Comparison of ENCODE assay signal across 8 cellular contexts in the genomic region with DNA sequence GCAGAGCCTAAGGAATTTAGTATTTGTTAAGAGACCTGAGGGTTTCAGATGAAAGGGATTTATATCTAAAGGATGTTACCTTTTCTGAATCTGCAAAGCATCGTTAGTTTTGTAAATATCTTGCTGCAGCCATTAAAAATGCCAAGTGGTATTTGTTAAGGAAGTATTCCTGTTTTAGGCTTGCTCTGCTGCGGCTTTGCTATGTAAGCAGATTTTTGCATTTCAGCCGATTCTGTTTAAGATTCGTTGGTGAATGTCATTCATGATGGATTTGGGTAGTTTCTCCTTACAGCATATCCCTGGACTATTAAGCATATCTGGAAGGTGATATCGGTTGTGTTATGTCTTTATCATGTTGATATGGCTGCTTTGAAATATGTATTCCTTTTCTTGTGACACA. TPM values are rescaled to one million over a fixed set of nuclear protein-coding genes. Genes with fewer than 3 reads are reported as not detected.
DNase-seq lines count a peak whose midpoint lies in the region; ATAC-seq, FAIRE-seq and TF ChIP-seq lines count a peak whose summit lies in the region.

No MANE protein-coding gene starts in this region.

- H3K4me1 ChIP-seq in GM12878 (ENCODE audit: control insufficient read depth, insufficient read depth, low read length) (peaks cover 5% of the 10 kb centered on the region), lower lobe of right lung (peaks cover 16% of the 10 kb centered on the region), urinary bladder (ENCODE audit: insufficient read depth) (peaks cover 3% of the 10 kb centered on the region)

- CTCF ChIA-PET in GM12878 (lab: Yijun Ruan, JAX), result interaction anchor here (1.0 to 1.4 kb wide), 3 partner anchors 53 to 106 kb away, joined by 3 to 4 read pairs (median 3); a partner anchor contains a TSS

- no peaks in the 10 kb centered on the region for H3K27me3 Mint-ChIP-seq in activated naive CD4-positive, alpha-beta T cell treated with anti-CD3 and anti-CD28 coated beads, Interleukin-2, amount 50 U/mL, for 24 hours

- H3K36me3 ChIP-seq in GM12878 (ENCODE audit: control insufficient read depth in 2 of 2, insufficient read depth in 2 of 2, low read length in 1 of 2) (no peaks in the 10 kb centered on the region), lower lobe of right lung (no peaks in the 10 kb centered on the region), urinary bladder (ENCODE audit: insufficient read depth) (no peaks in the 10 kb centered on the region)

- TF ChIP-seq RAD21 in GM12878 (IDR thresholded peaks at IDR 0.05; ENCODE audit: insufficient read depth, low read depth, low read length), result no peak

- TF ChIP-seq CTCF in GM12878 (IDR thresholded peaks at IDR 0.05 in 2 of 3, conservative IDR thresholded peaks at IDR 0.05 in 1 of 3; ENCODE audit: control insufficient read depth in 2 of 3, extremely low read depth in 1 of 3, insufficient read depth in 1 of 3, low read depth in 3 of 3, low read length in 3 of 3) (no peak), lower lobe of right lung (IDR thresholded peaks at IDR 0.05) (no peak)

- TF ChIP-seq POLR2A in GM12878 (IDR thresholded peaks at IDR 0.05; ENCODE audit: low read depth, low read length), result no peak

- POLR2A ChIA-PET in GM12878 (lab: Charles Lee), result interaction anchor here (0.7 to 1.5 kb wide), 9 partner anchors 14 to 1673 kb away, joined by 3 to 7 read pairs (median 4); no protein-coding TSS in a partner anchor

- WGBS in GM12878 (ENCODE audit: insufficient coverage, insufficient replicate concordance, low lambda C conversion rate, missing lambda C conversion rate), result 20% methylated on average over 5 of the region's 5 CpGs
- WGBS in urinary bladder, result 23% methylated on average over 5 of the region's 5 CpGs

- H3K27ac ChIP-seq in GM12878 (ENCODE audit: control insufficient read depth, insufficient read depth) (peak overlapping the region; percentile 51), lower lobe of right lung (peak overlapping the region; percentile 93), urinary bladder (ENCODE audit: low read depth) (no peak overlapping the region)

- in situ Hi-C loops in GM12878 (cut with MboI), result no loop called here

- ATAC-seq in GM12878 (no peak), lower lobe of right lung (no peak), HG03159 (IDR thresholded peaks at IDR 0.05; ENCODE audit: unreplicated experiment) (no peak)

- H3K4me2 ChIP-seq in GM12878 (ENCODE audit: control insufficient read depth, insufficient read depth), result peak overlapping the region; percentile 88

- SMC1A ChIA-PET in GM12878 (lab: Charles Lee; ENCODE audit: uncharacterized antibody, unreplicated experiment), result interaction anchor here (0.9 to 2.6 kb wide), 6 partner anchors 9 to 75 kb away, joined by 3 to 9 read pairs (median 5); no protein-coding TSS in a partner anchor

- H3K36me3 Mint-ChIP-seq in activated naive CD4-positive, alpha-beta T cell treated with anti-CD3 and anti-CD28 coated beads, Interleukin-2, amount 50 U/mL, for 24 hours, result peaks cover 3% of the 10 kb centered on the region

- H3K9me3 ChIP-seq in GM12878 (replicated peaks; ENCODE audit: control insufficient read depth, insufficient read depth, low read length) (no peaks in the 10 kb centered on the region), lower lobe of right lung (no peaks in the 10 kb centered on the region)

- FAIRE-seq in GM12878 (lab: Jason Lieb, UNC), result no peak

- H3K4me3 ChIP-seq in GM12878 (peak overlapping the region; percentile 85), lower lobe of right lung (peak overlapping the region; percentile 91), urinary bladder (ENCODE audit: low read depth, low read length) (peak overlapping the region; percentile 58)

- H3K9ac ChIP-seq in GM12878 (ENCODE audit: control insufficient read depth, insufficient read depth, low read length), result peak overlapping the region; percentile 84

- TF ChIP-seq EP300 in GM12878 (IDR thresholded peaks at IDR 0.05; ENCODE audit: borderline replicate concordance in 1 of 2, control insufficient read depth in 1 of 2, low read depth in 2 of 2, low read length in 2 of 2), result no peak

- peak overlapping the region; percentile 94 for H3K27ac Mint-ChIP-seq in activated naive CD4-positive, alpha-beta T cell treated with anti-CD3 and anti-CD28 coated beads, Interleukin-2, amount 50 U/mL, for 24 hours

- intact Hi-C loops in GM12878 (cut with micrococcal nuclease; ENCODE audit: unreplicated experiment), result no loop called here
- intact Hi-C loops in lower lobe of right lung (cut with DNase I), result no loop called here

- RAD21 ChIA-PET in GM12878 (lab: Charles Lee; ENCODE audit: unreplicated experiment), result interaction anchor here (1.0 to 1.5 kb wide), 7 partner anchors 17 to 462 kb away, joined by 3 to 14 read pairs (median 4); a partner anchor contains a TSS

- BruUV-seq in GM12878 (replicated peaks; lab: Mats Ljungman, UMichigan), result no TSS peak

- peaks cover 52% of the 10 kb centered on the region for H3K79me2 ChIP-seq in GM12878 (ENCODE audit: control insufficient read depth, insufficient read depth, low read length)

- H3K4me3 Mint-ChIP-seq in activated naive CD4-positive, alpha-beta T cell treated with anti-CD3 and anti-CD28 coated beads, Interleukin-2, amount 50 U/mL, for 24 hours, result peak overlapping the region; percentile 99

- DNase-seq in activated naive CD4-positive, alpha-beta T cell treated with Interleukin-2 at 50 U/mL for 16 hours, result no peak
- DNase-seq in GM12878 (ENCODE audit: low read depth, low spot score) (no peak), lower lobe of right lung (no peak), islet precursor cell (no peak), GDM1 (lab: John Stamatoyannopoulos, UW) (no peak)

- no peak overlapping the region for H2AFZ ChIP-seq in GM12878 (ENCODE audit: control insufficient read depth, low read depth, low read length)

- H3K27me3 ChIP-seq in GM12878 (replicated peaks in 1 of 2; ENCODE audit: control insufficient read depth in 2 of 2, insufficient read depth in 2 of 2, low read length in 1 of 2) (no peaks in the 10 kb centered on the region), lower lobe of right lung (ENCODE audit: low read depth) (no peaks in the 10 kb centered on the region)

- peaks cover 41% of the 10 kb centered on the region for H3K4me1 Mint-ChIP-seq in activated naive CD4-positive, alpha-beta T cell treated with anti-CD3 and anti-CD28 coated beads, Interleukin-2, amount 50 U/mL, for 24 hours

- H3K9me3 Mint-ChIP-seq in activated naive CD4-positive, alpha-beta T cell treated with anti-CD3 and anti-CD28 coated beads, Interleukin-2, amount 50 U/mL, for 24 hours, result no peaks in the 10 kb centered on the region

- H4K20me1 ChIP-seq in GM12878 (ENCODE audit: control insufficient read depth, insufficient read depth), result no peaks in the 10 kb centered on the region; the same call in 1 of the 2 replicates

TF ChIP-seq in GM12878, 131 proteins besides CTCF, POLR2A, EP300 and RAD21:
- TF ChIP-seq RCOR1 (conservative IDR thresholded peaks at IDR 0.05; ENCODE audit: low read depth, low read length), result no peak
- TF ChIP-seq SPI1 (IDR thresholded peaks at IDR 0.05; ENCODE audit: borderline replicate concordance, insufficient read depth, low read depth, low read length), result no peak
- TF ChIP-seq LARP7 (IDR thresholded peaks at IDR 0.05), result 0 out of 2 replicates have a peak, but pooled peaks have one; percentile 18
- no peak for TF ChIP-seq RUNX3 (IDR thresholded peaks at IDR 0.05; ENCODE audit: low read length)
- no peak for TF ChIP-seq KLF5 (IDR thresholded peaks at IDR 0.05; ENCODE audit: partially characterized antibody)
- no peak for TF ChIP-seq BMI1 (IDR thresholded peaks at IDR 0.05; ENCODE audit: borderline replicate concordance)
- no peak for TF ChIP-seq CEBPB (IDR thresholded peaks at IDR 0.05; ENCODE audit: borderline replicate concordance in 1 of 2, low read depth in 2 of 2, low read length in 2 of 2)
- no peak for TF ChIP-seq YY1 (IDR thresholded peaks at IDR 0.05; ENCODE audit: low read depth, low read length)
- no peak for TF ChIP-seq ETV6 (conservative IDR thresholded peaks at IDR 0.05 in 1 of 2, IDR thresholded peaks at IDR 0.05 in 1 of 2; ENCODE audit: borderline replicate concordance in 1 of 2, low read depth in 1 of 2)

RNA-seq across cellular contexts. Expression of a gene that starts 1.0 kb away (rescaled TPM):
- total RNA-seq in GM12878 (2013; cell fraction: nucleolus; rRNA removed), result 108 and 116 TPM in 2 replicates
- total RNA-seq in GM12878 (2014; rRNA removed) (27.6 and 32.3 TPM in 2 replicates), GM12878 (2014; rRNA removed; fragmentation: Illumina TruSeq; extraction: Trizol) (36.8 and 44.6 TPM in 2 replicates), GM12878 (2021) (34.8 and 42.3 TPM in 2 replicates), lower lobe of right lung (74.6 TPM), urinary bladder (100 TPM)
- 14.8 TPM for polyA plus RNA-seq in GM12878 (2011; ENCODE audit: low read depth)
- polyA plus RNA-seq in GM12878 (2011; rRNA removed) (51.7 and 71.6 TPM in 2 replicates), GM12878 (2014; fragmentation: Illumina TruSeq; extraction: Trizol) (39.7 and 43.3 TPM in 2 replicates), GM12878 (2014; fragmentation: Nextera tagmentation; extraction: Ambion mirVana) (10 to 100 TPM; 25.2 to 30.2 TPM), GM12878 (2014; rRNA removed) (27.5 and 28.7 TPM in 2 replicates), GM12878 (2016; fragmentation: Nextera tagmentation; extraction: Ambion mirVana) (10 to 100 TPM; 35.5 to 42.3 TPM), urinary bladder (34.5 TPM)
- 16.9 and 17.5 TPM in 2 replicates for polyA plus RNA-seq in GM12878 (2011; cell fraction: cytosol; rRNA removed)
- polyA plus RNA-seq in GM12878 (2011; cell fraction: nucleus; rRNA removed), result 29.5 and 36.4 TPM in 2 replicates
- 20.6 and 26.6 TPM in 2 replicates for polyA plus RNA-seq in GM12878 (2012)
- polyA minus RNA-seq in GM12878 (2011; rRNA and poly(A)+ RNA removed), result 39.4 and 50.5 TPM in 2 replicates
- 15.6 and 20.5 TPM in 2 replicates for polyA minus RNA-seq in GM12878 (2011; cell fraction: cytosol; rRNA and poly(A)+ RNA removed)
- polyA minus RNA-seq in GM12878 (2011; cell fraction: nucleus; rRNA and poly(A)+ RNA removed), result 41.2 and 67.5 TPM in 2 replicates
